ENCODE assay signal across 12 cellular contexts in genomic region chr13:30431269-30431950, GRCh38. TPM values are rescaled to one million over a fixed set of nuclear protein-coding genes. Genes with fewer than 3 reads are reported as not detected.
DNase-seq lines count a peak whose midpoint lies in the region; ATAC-seq, FAIRE-seq and TF ChIP-seq lines count a peak whose summit lies in the region.
"Had no signal": no experiment of that assay in that cellular context is flagged by ENCODE, and none has a peak within 500 bp of the region (broad histone marks: within the 10 kb centered on the region; RNA-seq: fewer than 3 reads in every experiment).

No MANE protein-coding gene starts in this region.

- peak; percentile 54 to 73; a peak in 4 of 6 replicates for ATAC-seq in A549
- ATAC-seq in HG03457 (IDR thresholded peaks at IDR 0.05; ENCODE audit: unreplicated experiment), result no peak
- ATAC-seq: body of pancreas, left ventricle myocardium superior had no signal

- TF ChIP-seq CTCF in A549 (IDR thresholded peaks at IDR 0.05) (no peak), fibroblast of mammary gland (conservative IDR thresholded peaks at IDR 0.05; ENCODE audit: control insufficient read depth, insufficient read depth, low read depth, low read length) (no peak)

- peaks cover 32% of the 10 kb centered on the region for H3K4me1 ChIP-seq in A549
- H3K4me1 ChIP-seq: body of pancreas had no signal

- no peak for TF ChIP-seq EP300 in A549 (IDR thresholded peaks at IDR 0.05)

- DNase-seq in A549 (ENCODE audit: low read depth in 1 of 2, low spot score in 1 of 2) (peak in 1 of 2 experiments; percentile 18), GM18507 (ENCODE audit: extremely low spot score, insufficient read length, low read depth) (no peak), NCI-H69 (lab: John Stamatoyannopoulos, UW) (peak; percentile 70), fibroblast of mammary gland (ENCODE audit: low read depth) (peak; percentile 57), OCI-M2 (lab: John Stamatoyannopoulos, UW; ENCODE audit: unreplicated experiment) (no peak), NCI-H2196 treated with DMSO at 0.1 percent for 48 hours (lab: John Stamatoyannopoulos, UW; ENCODE audit: unreplicated experiment) (no peak), NK-92 (lab: John Stamatoyannopoulos, UW; ENCODE audit: unreplicated experiment) (no peak)
- DNase-seq: activated CD4-positive, alpha-beta T cell treated with anti-CD3 and anti-CD28 coated beads for 48 hours; body of pancreas; CD4-positive, alpha-beta T cell; left ventricle myocardium superior had no signal

- POLR2A ChIA-PET in A549 (lab: Yijun Ruan, JAX), result interaction anchor here (0.6 to 1.3 kb wide), 2 partner anchors 9 to 25 kb away, joined by 4 to 9 read pairs; partner anchors contain the start of gene UBE2L5

- H3K4me2 ChIP-seq in A549, result peak overlapping the region; percentile 72

- WGBS in A549 (ENCODE audit: missing lambda C conversion rate), result 5% methylated on average over 2 of the region's 2 CpGs

- peak overlapping the region; percentile 64 to 82 for H3K27ac ChIP-seq in A549
- H3K27ac ChIP-seq: body of pancreas had no signal

- H3K4me3 ChIP-seq in A549 (peak overlapping the region; percentile 21; the same call in 2 of the 3 replicates), fibroblast of mammary gland (ENCODE audit: control insufficient read depth, low read depth, low read length) (no peak overlapping the region)
- H3K4me3 ChIP-seq: body of pancreas had no signal

- CTCF ChIA-PET in A549 (lab: Yijun Ruan, JAX), result interaction anchor here (1.0 kb wide), 2 partner anchors 19 to 299 kb away, joined by 3 read pairs; no protein-coding TSS in a partner anchor

- H3K9me3 ChIP-seq in A549, result no peaks in the 10 kb centered on the region
- H3K9me3 ChIP-seq: body of pancreas had no signal

- FAIRE-seq in A549 (lab: Jason Lieb, UNC), result no peak
- peak; percentile 78 for FAIRE-seq in GM18507 (lab: Jason Lieb, UNC)

- TF ChIP-seq POLR2A in A549 (IDR thresholded peaks at IDR 0.05; ENCODE audit: low read length), result no peak

- no peak for TF ChIP-seq RAD21 in A549 (conservative IDR thresholded peaks at IDR 0.05 in 1 of 2, IDR thresholded peaks at IDR 0.05 in 1 of 2)

TF ChIP-seq in A549, 52 proteins besides CTCF, POLR2A, EP300 and RAD21:
- TF ChIP-seq HES2 (IDR thresholded peaks at IDR 0.05), result no peak
- TF ChIP-seq TFCP2L1 (CRISPR knock-in tag; IDR thresholded peaks at IDR 0.05), result no peak
- no peak for TF ChIP-seq SMC3 (IDR thresholded peaks at IDR 0.05)
- TF ChIP-seq EHMT2 (IDR thresholded peaks at IDR 0.05; ENCODE audit: low read depth), result no peak
- no peak for TF ChIP-seq FOSB (CRISPR knock-in tag; IDR thresholded peaks at IDR 0.05)
- TF ChIP-seq JUNB (IDR thresholded peaks at IDR 0.05), result 0 out of 2 replicates have a peak, but pooled peaks have one; percentile 13
- TF ChIP-seq RCOR1 (IDR thresholded peaks at IDR 0.05; ENCODE audit: low read depth, low read length), result no peak
- 0 out of 2 replicates have a peak, but pooled peaks have one; percentile 26 for TF ChIP-seq FOSL2 (IDR thresholded peaks at IDR 0.05)
- TF ChIP-seq FOSL2 (CRISPR knock-in tag; IDR thresholded peaks at IDR 0.05), result no peak
- no peak for TF ChIP-seq TP53 (CRISPR knock-in tag; IDR thresholded peaks at IDR 0.05)
TF ChIP-seq in A549: peak in this region for 2.

RNA-seq across cellular contexts. Expression of gene UBE2L5, which starts 9.1 kb away (rescaled TPM):
- 0.48 TPM in 1 of 2 replicates, not detected in the other for polyA plus RNA-seq in A549 (2011; rRNA removed)
- polyA plus RNA-seq in A549 (2012; cell fraction: cytosol; rRNA removed), result not detected in 2 replicates
- not detected in 2 replicates for polyA plus RNA-seq in A549 (2012; cell fraction: nucleus; rRNA removed)
- polyA plus RNA-seq in A549 (2017; fragmentation: RNase III; extraction: RNeasy Plus Mini Kit Qiagen cat#74134 plus additional on column Dnase treatment), result 0.31 to 0.53 TPM (median 0.33 TPM) in 3 replicates
- 0.12 TPM in 1 of 2 replicates, not detected in the other for polyA minus RNA-seq in A549 (2011; rRNA and poly(A)+ RNA removed)

RNA-seq across cellular contexts. Expression of gene HMGB1, which starts 34.3 kb away (rescaled TPM):
- polyA plus RNA-seq in A549 (2011; rRNA removed) (295 and 353 TPM in 2 replicates), A549 (2017; fragmentation: RNase III; extraction: RNeasy Plus Mini Kit Qiagen cat#74134 plus additional on column Dnase treatment) (613 to 689 TPM (median 641 TPM) in 3 replicates)
- polyA plus RNA-seq in A549 (2012; cell fraction: cytosol; rRNA removed), result 149 and 172 TPM in 2 replicates
- 53.3 and 78.4 TPM in 2 replicates for polyA plus RNA-seq in A549 (2012; cell fraction: nucleus; rRNA removed)
- polyA minus RNA-seq in A549 (2011; rRNA and poly(A)+ RNA removed), result 41.7 and 44.2 TPM in 2 replicates

Comparison
In these comparisons a context has a peak if more than half of its experiments do, and no peak if none do; other contexts are left out.
1. DNase-seq: peak in NCI-H69 (single experiment) and fibroblast of mammary gland (single experiment); none in GM18507 (single experiment), OCI-M2 (single experiment), NCI-H2196 treated with DMSO at 0.1 percent for 48 hours (single experiment) and NK-92 (single experiment).